In the genomic region with DNA sequence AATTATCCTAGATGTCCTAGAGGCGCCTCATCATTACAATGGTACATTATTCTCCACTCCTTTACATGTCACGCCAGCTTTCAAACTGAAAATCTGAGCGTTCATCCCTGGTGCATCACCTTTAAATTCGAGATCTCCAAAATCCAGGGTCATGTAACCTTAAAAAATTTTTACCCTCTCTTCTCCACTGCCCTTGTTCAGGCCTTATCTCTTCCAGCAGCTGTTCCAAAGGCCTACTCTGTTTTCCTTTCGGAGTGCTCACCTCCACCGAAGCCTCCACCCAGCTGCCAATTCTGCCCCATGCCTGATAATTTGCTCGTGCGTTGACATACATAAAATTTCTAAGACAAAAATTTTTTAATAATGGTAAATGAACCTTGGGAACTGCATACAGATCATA, we compare ENCODE assay signal across 8 cellular contexts. TPM values are rescaled to one million over a fixed set of nuclear protein-coding genes. Genes with fewer than 3 reads are reported as not detected.
A peak's percentile ranks its signal among the peaks of the same experiment; 100 is the strongest.
DNase-seq lines count a peak whose midpoint lies in the region; ATAC-seq and TF ChIP-seq lines count a peak whose summit lies in the region.
"Had no signal": no experiment of that assay in that cellular context is flagged by ENCODE, and none has a peak within 500 bp of the region (broad histone marks: within the 10 kb centered on the region; RNA-seq: fewer than 3 reads in every experiment).

No MANE protein-coding gene starts in this region.

- no peak overlapping the region for H3K9ac ChIP-seq in trophoblast cell (ENCODE audit: low read length)

- no peak overlapping the region for H3K23ac ChIP-seq in trophoblast cell (ENCODE audit: low read length)

- H3K4ac ChIP-seq in trophoblast cell (ENCODE audit: low read depth, low read length): peak overlapping the region; percentile 76

- CTCF ChIA-PET in PC-9 (lab: Charles Lee): no interaction called here

- H3K9me3 ChIP-seq in PC-9 (ENCODE audit: insufficient read depth, low read depth) (no peaks in the 10 kb centered on the region), trophoblast cell (ENCODE audit: insufficient read depth, low read depth, low read length) (no peaks in the 10 kb centered on the region)

- ATAC-seq in HG03097 (IDR thresholded peaks at IDR 0.05; ENCODE audit: low FRiP score, unreplicated experiment) (no peak), GM18868 (IDR thresholded peaks at IDR 0.05; ENCODE audit: unreplicated experiment) (no peak)
- ATAC-seq: esophagus mucosa had no signal

- H2BK120ac ChIP-seq in trophoblast cell (ENCODE audit: insufficient read depth, low read length, poor library complexity): no peak overlapping the region

- H3K14ac ChIP-seq in trophoblast cell (ENCODE audit: low read length): no peak overlapping the region

- POLR2A ChIA-PET in PC-9 (lab: Charles Lee; ENCODE audit: unreplicated experiment): interaction anchor here (0.6 kb wide), 1 partner anchor 1112 kb away, joined by 4 read pairs; no protein-coding TSS in a partner anchor

- no TSS peak for BruUV-seq in PC-9 (replicated peaks; lab: Mats Ljungman, UMichigan)

- H3K4me3 ChIP-seq in H7 (ENCODE audit: insufficient read depth, low read depth, low read length): peak overlapping the region; percentile 97
- peak overlapping the region; percentile 94 for H3K4me3 ChIP-seq in PC-9
- H3K4me3 ChIP-seq in epithelial cell of proximal tubule (ENCODE audit: low read depth, low read length): peak overlapping the region; percentile 68
- peak overlapping the region; percentile 37 for H3K4me3 ChIP-seq in trophoblast cell (ENCODE audit: low read depth, low read length)

- intact Hi-C loops in PC-9 (cut with micrococcal nuclease; ENCODE audit: unreplicated experiment): no loop called here

- no peak overlapping the region for H2BK12ac ChIP-seq in trophoblast cell (ENCODE audit: low read length)

- TF ChIP-seq CTCF in PC-9 (conservative IDR thresholded peaks at IDR 0.05): no peak
- no peak for TF ChIP-seq CTCF in epithelial cell of proximal tubule (conservative IDR thresholded peaks at IDR 0.05; ENCODE audit: low read depth, low read length)

- H3K27me3 ChIP-seq in H7 (ENCODE audit: control insufficient read depth, insufficient read depth, low read length) (no peaks in the 10 kb centered on the region), PC-9 (ENCODE audit: insufficient read depth, low read depth) (no peaks in the 10 kb centered on the region), trophoblast cell (ENCODE audit: insufficient read depth, low read length) (no peaks in the 10 kb centered on the region)

- H3K4me2 ChIP-seq in PC-9 (peak overlapping the region; percentile 88), trophoblast cell (ENCODE audit: low read length) (peak overlapping the region; percentile 81)

- H3K4me1 ChIP-seq in PC-9 (replicated peaks; ENCODE audit: insufficient read depth) (peaks cover 17% of the 10 kb centered on the region), trophoblast cell (ENCODE audit: control insufficient read depth in 1 of 2, insufficient read depth in 2 of 2, low read length in 2 of 2) (peaks cover 6 to 10% of the 10 kb centered on the region in 2 experiments)

- peaks cover 5% of the 10 kb centered on the region for H3K36me3 ChIP-seq in H7 (replicated peaks; ENCODE audit: control insufficient read depth, insufficient read depth, low read length)
- H3K36me3 ChIP-seq in PC-9 (ENCODE audit: low read depth): peaks cover 11% of the 10 kb centered on the region
- peaks cover 5% of the 10 kb centered on the region in 2 experiments for H3K36me3 ChIP-seq in trophoblast cell (ENCODE audit: control insufficient read depth in 1 of 2, insufficient read depth in 2 of 2, low read length in 2 of 2)

- DNase-seq in H7 (no peak), PC-9 (no peak), epithelial cell of proximal tubule (ENCODE audit: low read depth) (no peak), trophoblast cell (no peak)
- no peak for DNase-seq in stimulated activated CD4-positive, alpha-beta T cell treated with anti-CD3 and anti-CD28 coated beads, Interleukin-1b, Interleukin-23, amount 100 ng/mL, for 48 hours

- H3K79me1 ChIP-seq in trophoblast cell (ENCODE audit: low read length): peaks cover 9% of the 10 kb centered on the region

- no peak overlapping the region for H4K91ac ChIP-seq in trophoblast cell (ENCODE audit: low read depth, low read length)

- no peak overlapping the region for H2AK5ac ChIP-seq in trophoblast cell (ENCODE audit: low read length)

- no peak overlapping the region for H4K8ac ChIP-seq in trophoblast cell (ENCODE audit: low read depth, low read length)

- H3K79me2 ChIP-seq in PC-9 (ENCODE audit: low read depth): peaks cover 30% of the 10 kb centered on the region
- peaks cover 8% of the 10 kb centered on the region for H3K79me2 ChIP-seq in trophoblast cell (ENCODE audit: control insufficient read depth, insufficient read depth, low read length, poor library complexity)

- H4K12ac ChIP-seq in trophoblast cell (ENCODE audit: low read depth, low read length): no peak overlapping the region

- H2BK5ac ChIP-seq in trophoblast cell (ENCODE audit: low read depth, low read length, poor library complexity): no peak overlapping the region

- H3K18ac ChIP-seq in trophoblast cell (ENCODE audit: low read length): no peak overlapping the region

- no peaks in the 10 kb centered on the region for H3F3A ChIP-seq in PC-9 (ENCODE audit: insufficient read depth, low read depth)

- H3K27ac ChIP-seq in PC-9: no peak overlapping the region
- no peak overlapping the region for H3K27ac ChIP-seq in trophoblast cell (ENCODE audit: low read depth, low read length)

- peaks cover 10% of the 10 kb centered on the region for H4K20me1 ChIP-seq in PC-9 (ENCODE audit: insufficient read depth)

- H2AFZ ChIP-seq in PC-9 (no peak overlapping the region), trophoblast cell (ENCODE audit: insufficient read depth, low read length, poor library complexity) (no peak overlapping the region)

- WGBS in trophoblast cell (ENCODE audit: extremely low coverage, insufficient coverage, insufficient read length): no CpG with 5 or more reads among the region's 8 CpGs

- no peaks in the 10 kb centered on the region for H3K9me2 ChIP-seq in PC-9 (ENCODE audit: insufficient read depth)

RNA-seq across cellular contexts. Expression of gene MSH3, which starts 1.0 kb away (rescaled TPM):
- total RNA-seq in H7 (2014; rRNA removed; shearing (Covaris generic)): 10.1 and 15.4 TPM in 2 replicates
- 14.4 and 16.9 TPM in 2 replicates for total RNA-seq in PC-9 (2021)
- total RNA-seq in epithelial cell of proximal tubule: 8.8 and 13.6 TPM in 2 replicates
- 8.8 and 9.2 TPM in 2 replicates for polyA plus RNA-seq in trophoblast cell (2013)

RNA-seq across cellular contexts. Expression of gene DHFR, which starts 1.3 kb away (rescaled TPM):
- total RNA-seq in H7 (2014; rRNA removed; shearing (Covaris generic)): 63.1 and 67.6 TPM in 2 replicates
- total RNA-seq in PC-9 (2021) (28.7 and 45.3 TPM in 2 replicates), epithelial cell of proximal tubule (63.2 and 127 TPM in 2 replicates)
- polyA plus RNA-seq in trophoblast cell (2013): 59.0 and 59.3 TPM in 2 replicates

Comparison
In these comparisons a context has a peak if more than half of its experiments do, and no peak if none do; other contexts are left out.
1. H3K4me3 ChIP-seq: peak in every context shown above with its lines; median percentile 97 in H7; 94 in PC-9; 68 in epithelial cell of proximal tubule; 37 in trophoblast cell.